In the genomic region with DNA sequence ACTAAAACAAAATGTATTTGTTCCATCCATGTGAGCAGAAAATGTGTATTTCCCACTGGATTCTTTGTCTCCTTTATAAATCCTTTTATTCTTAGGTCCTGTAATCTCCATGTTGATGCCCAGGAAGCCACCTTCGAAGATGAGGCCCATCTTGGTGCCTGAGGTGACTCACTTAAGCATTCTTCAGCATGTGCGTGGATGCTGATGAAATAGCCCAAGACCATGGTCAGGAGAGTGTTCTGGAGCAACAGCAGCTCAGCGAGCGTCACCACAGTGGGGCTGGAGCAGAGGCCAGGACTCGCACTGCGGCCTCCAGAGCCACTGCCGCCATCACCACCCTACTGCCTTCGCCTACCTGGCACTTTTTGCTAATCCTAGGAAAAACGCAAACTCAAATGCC, we compare ENCODE assay signal across 8 cellular contexts.
"Had no signal": no experiment of that assay in that cellular context is flagged by ENCODE, and none has a peak within 500 bp of the region (broad histone marks: within the 10 kb centered on the region; RNA-seq: fewer than 3 reads in every experiment).

No MANE protein-coding gene starts in this region.

- H3K9me3 Mint-ChIP-seq: HFFc6 had no signal

- H2AFZ ChIP-seq: GM23248, GM23338 had no signal

- H3K4me3 Mint-ChIP-seq: GM23338, H9, HFFc6 had no signal

- H3K4me1 ChIP-seq: HAP-1 had no signal

- H3K4me1 Mint-ChIP-seq: GM23338, H9 had no signal

- H3K27ac ChIP-seq: GM23248 had no signal

- H3K4me2 ChIP-seq: GM23338 had no signal

- H3K9me3 ChIP-seq: HAP-1 had no signal

- H3K36me3 ChIP-seq: HAP-1 had no signal

- H3K27ac Mint-ChIP-seq: GM23338, H9, HFFc6 had no signal

- DNase-seq: GM23248, GOT3, H7, H9, HCEC 1CT, HFFc6 had no signal

- H3K9ac ChIP-seq: GM23248 had no signal

- H3K4me3 ChIP-seq: GM23248, GM23338, HAP-1 had no signal
